In the genomic region with DNA sequence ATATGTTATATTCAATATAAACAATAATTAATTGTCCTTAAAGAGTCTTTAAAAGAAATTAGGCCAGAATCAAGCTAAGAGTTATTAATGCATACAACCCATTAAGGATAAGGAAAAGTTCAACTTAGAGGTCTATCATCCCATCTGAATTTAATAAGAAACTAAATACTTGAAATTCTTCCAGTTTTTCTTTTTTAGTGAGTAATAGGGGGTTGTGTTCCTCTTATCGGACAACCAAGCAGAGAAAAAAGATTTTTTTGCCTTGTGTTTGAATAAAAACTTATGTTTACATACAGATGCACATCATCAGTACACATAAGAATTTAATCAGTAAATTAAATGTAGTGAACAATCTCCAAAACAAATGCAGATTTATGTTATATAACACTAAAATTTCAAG, we compare ENCODE assay signal across 19 cellular contexts. TPM values are rescaled to one million over a fixed set of nuclear protein-coding genes. Genes with fewer than 3 reads are reported as not detected.
DNase-seq lines count a peak whose midpoint lies in the region; ATAC-seq and TF ChIP-seq lines count a peak whose summit lies in the region.
"Had no signal": no experiment of that assay in that cellular context is flagged by ENCODE, and none has a peak within 500 bp of the region (broad histone marks: within the 10 kb centered on the region; RNA-seq: fewer than 3 reads in every experiment).

No MANE protein-coding gene starts in this region.

- H3K4me3 ChIP-seq in Panc1 (ENCODE audit: low read depth in 2 of 2, low read length in 2 of 2) (no peak overlapping the region), fibroblast of mammary gland (ENCODE audit: control insufficient read depth, low read depth, low read length) (no peak overlapping the region), vagina (no peak overlapping the region)
- H3K4me3 ChIP-seq in naive thymus-derived CD4-positive, alpha-beta T cell (ENCODE audit: low read length) = no peak overlapping the region
- H3K4me3 ChIP-seq: PC-9 had no signal

- POLR2A ChIA-PET in Panc1 (lab: Charles Lee) = no interaction called here
- POLR2A ChIA-PET in naive thymus-derived CD4-positive, alpha-beta T cell (lab: Charles Lee) = no interaction called here

- peak overlapping the region; percentile 43 for H3K27ac Mint-ChIP-seq in mesothelial cell of epicardium
- no peak overlapping the region for H3K27ac Mint-ChIP-seq in naive thymus-derived CD4-positive, alpha-beta T cell
- H3K27ac Mint-ChIP-seq: B cell; CD4-positive, alpha-beta memory T cell had no signal

- TF ChIP-seq CTCF in Panc1 (IDR thresholded peaks at IDR 0.05) (no peak), fibroblast of mammary gland (conservative IDR thresholded peaks at IDR 0.05; ENCODE audit: control insufficient read depth, insufficient read depth, low read depth, low read length) (no peak), mesothelial cell of epicardium (IDR thresholded peaks at IDR 0.05; ENCODE audit: unreplicated experiment) (no peak), vagina (IDR thresholded peaks at IDR 0.05) (no peak)

- H3K27me3 ChIP-seq in Panc1 (ENCODE audit: control insufficient read depth, insufficient read depth, low read length) (no peaks in the 10 kb centered on the region), vagina (no peaks in the 10 kb centered on the region)
- no peaks in the 10 kb centered on the region for H3K27me3 ChIP-seq in naive thymus-derived CD4-positive, alpha-beta T cell (ENCODE audit: control insufficient read depth in 2 of 2, insufficient read depth in 2 of 2, low read length in 2 of 2)

- H3K4me1 ChIP-seq in Panc1 (ENCODE audit: control insufficient read depth, insufficient read depth, low read length) = peaks cover 47% of the 10 kb centered on the region
- no peaks in the 10 kb centered on the region for H3K4me1 ChIP-seq in naive thymus-derived CD4-positive, alpha-beta T cell (ENCODE audit: control insufficient read depth in 2 of 2, insufficient read depth in 2 of 2, low read length in 2 of 2)
- peaks cover 34% of the 10 kb centered on the region for H3K4me1 ChIP-seq in vagina

- H3K4me3 Mint-ChIP-seq in mesothelial cell of epicardium = no peak overlapping the region
- H3K4me3 Mint-ChIP-seq in naive thymus-derived CD4-positive, alpha-beta T cell = no peak overlapping the region
- H3K4me3 Mint-ChIP-seq: B cell; CD4-positive, alpha-beta memory T cell had no signal

- in situ Hi-C loops in Panc1 (cut with HindIII; ENCODE audit: low pct_unique_long_range_greater_than_20kb, low sequenced_read_pairs) = no loop called here

- H3K36me3 ChIP-seq in Panc1 (ENCODE audit: control insufficient read depth, insufficient read depth, low read length) (no peaks in the 10 kb centered on the region), vagina (no peaks in the 10 kb centered on the region)
- H3K36me3 ChIP-seq in naive thymus-derived CD4-positive, alpha-beta T cell (ENCODE audit: control insufficient read depth in 2 of 3, insufficient read depth in 3 of 3, low read length in 3 of 3) = no peaks in the 10 kb centered on the region

- BruUV-seq in Panc1 (replicated peaks; lab: Mats Ljungman, UMichigan) = no TSS peak

- H3K9me3 ChIP-seq in Panc1 (ENCODE audit: control insufficient read depth, insufficient read depth, low read depth, low read length) = no peaks in the 10 kb centered on the region
- no peaks in the 10 kb centered on the region for H3K9me3 ChIP-seq in naive thymus-derived CD4-positive, alpha-beta T cell (ENCODE audit: control insufficient read depth in 2 of 3, low read length in 3 of 3)
- H3K9me3 ChIP-seq in vagina = no peaks in the 10 kb centered on the region

- H3K27me3 Mint-ChIP-seq in mesothelial cell of epicardium (ENCODE audit: low read depth) = no peaks in the 10 kb centered on the region
- H3K27me3 Mint-ChIP-seq in naive thymus-derived CD4-positive, alpha-beta T cell = peaks cover 0 to 6% (median 3%) of the 10 kb centered on the region in 5 donors
- H3K27me3 Mint-ChIP-seq: B cell had no signal

- CTCF ChIA-PET in Panc1 (lab: Charles Lee) = no interaction called here
- CTCF ChIA-PET in naive thymus-derived CD4-positive, alpha-beta T cell (lab: Charles Lee) = no interaction called here

- ATAC-seq in Panc1 = no peak
- ATAC-seq in naive thymus-derived CD4-positive, alpha-beta T cell = no peak
- ATAC-seq: Right ventricle myocardium inferior had no signal

- TF ChIP-seq POLR2A in vagina (IDR thresholded peaks at IDR 0.05) = no peak

- H3K27ac ChIP-seq in Panc1 (ENCODE audit: low read length) (peak overlapping the region; percentile 55; the same call in 1 of the 2 replicates), vagina (no peak overlapping the region)
- no peak overlapping the region for H3K27ac ChIP-seq in naive thymus-derived CD4-positive, alpha-beta T cell (ENCODE audit: low read depth, low read length)
- H3K27ac ChIP-seq: PC-9 had no signal

- H3K9me3 Mint-ChIP-seq in mesothelial cell of epicardium = peaks cover 13% of the 10 kb centered on the region
- H3K9me3 Mint-ChIP-seq in naive thymus-derived CD4-positive, alpha-beta T cell = peaks cover 0 to 5% (median 0%) of the 10 kb centered on the region in 11 donors

- H3K36me3 Mint-ChIP-seq in mesothelial cell of epicardium = peaks cover 20% of the 10 kb centered on the region
- no peaks in the 10 kb centered on the region for H3K36me3 Mint-ChIP-seq in naive thymus-derived CD4-positive, alpha-beta T cell
- H3K36me3 Mint-ChIP-seq: CD4-positive, alpha-beta memory T cell had no signal

- intact Hi-C loops in Panc1 (cut with micrococcal nuclease; ENCODE audit: unreplicated experiment) (no loop called here), vagina (cut with DNase I) (no loop called here)
- intact Hi-C loops in naive thymus-derived CD4-positive, alpha-beta T cell (cut with micrococcal nuclease) = no loop called here

- peaks cover 57% of the 10 kb centered on the region for H3K4me1 Mint-ChIP-seq in mesothelial cell of epicardium
- no peaks in the 10 kb centered on the region for H3K4me1 Mint-ChIP-seq in naive thymus-derived CD4-positive, alpha-beta T cell
- H3K4me1 Mint-ChIP-seq: CD4-positive, alpha-beta memory T cell had no signal

- DNase-seq in AG20443 (ENCODE audit: low spot score) (peak; percentile 51), Panc1 (ENCODE audit: low read depth, low spot score) (no peak), fibroblast of mammary gland (ENCODE audit: low read depth) (peak; percentile 57), mesothelial cell of epicardium (ENCODE audit: low spot score in 2 of 2, unreplicated experiment in 2 of 2) (no peak), vagina (ENCODE audit: extremely low spot score in 2 of 2) (no peak)
- DNase-seq in naive thymus-derived CD4-positive, alpha-beta T cell = no peak
- no peak for DNase-seq in activated naive CD4-positive, alpha-beta T cell treated with Interleukin-2 at 50 U/mL for 16 hours
- DNase-seq: Calu3; CD4-positive, alpha-beta memory T cell; DMS53; GOT3; KG1; NCI-H1048; NCI-H1436 treated with DMSO at 0.1 percent for 48 hours; NCI-H2081; NCI-H510A treated with DMSO at 0.1 percent for 48 hours; PC-9 had no signal

RNA-seq across cellular contexts. Expression of gene PAWR, which starts 32.5 kb away (rescaled TPM):
- total RNA-seq in Panc1 (2021; ENCODE audit: unreplicated experiment) = 142 TPM
- polyA plus RNA-seq in Panc1 (2012; ENCODE audit: insufficient read length) = 55.9 TPM
- total RNA-seq in mesothelial cell of epicardium = 205 to 229 TPM (median 211 TPM) in 3 replicates
- total RNA-seq in naive thymus-derived CD4-positive, alpha-beta T cell = 1 to 10 TPM; 1.8 to 3.6 (median 3.0) TPM
- polyA plus RNA-seq in naive thymus-derived CD4-positive, alpha-beta T cell = 1 to 10 TPM in 1 of 2 donors, under 1 TPM in 1; 0.06 to 1.3 TPM
- total RNA-seq in vagina = 103 TPM

Comparison
In these comparisons a context has a peak if more than half of its experiments do, and no peak if none do; other contexts are left out.
1. DNase-seq: peak in AG20443 (single experiment) and fibroblast of mammary gland (single experiment); none in Panc1 (single experiment), mesothelial cell of epicardium (0 of 2), naive thymus-derived CD4-positive, alpha-beta T cell (0 of 9), vagina (0 of 2) and activated naive CD4-positive, alpha-beta T cell treated with Interleukin-2 at 50 U/mL for 16 hours (single experiment).
2. RNA of gene PAWR, which starts 32.5 kb away (total RNA-seq): 205 to 229 TPM in mesothelial cell of epicardium, 142 TPM in Panc1 (single experiment) and 103 TPM in vagina (single experiment); 1.8 to 3.6 TPM in naive thymus-derived CD4-positive, alpha-beta T cell; every median in the first group is over 10 times any median in the second.